In the genomic region with DNA sequence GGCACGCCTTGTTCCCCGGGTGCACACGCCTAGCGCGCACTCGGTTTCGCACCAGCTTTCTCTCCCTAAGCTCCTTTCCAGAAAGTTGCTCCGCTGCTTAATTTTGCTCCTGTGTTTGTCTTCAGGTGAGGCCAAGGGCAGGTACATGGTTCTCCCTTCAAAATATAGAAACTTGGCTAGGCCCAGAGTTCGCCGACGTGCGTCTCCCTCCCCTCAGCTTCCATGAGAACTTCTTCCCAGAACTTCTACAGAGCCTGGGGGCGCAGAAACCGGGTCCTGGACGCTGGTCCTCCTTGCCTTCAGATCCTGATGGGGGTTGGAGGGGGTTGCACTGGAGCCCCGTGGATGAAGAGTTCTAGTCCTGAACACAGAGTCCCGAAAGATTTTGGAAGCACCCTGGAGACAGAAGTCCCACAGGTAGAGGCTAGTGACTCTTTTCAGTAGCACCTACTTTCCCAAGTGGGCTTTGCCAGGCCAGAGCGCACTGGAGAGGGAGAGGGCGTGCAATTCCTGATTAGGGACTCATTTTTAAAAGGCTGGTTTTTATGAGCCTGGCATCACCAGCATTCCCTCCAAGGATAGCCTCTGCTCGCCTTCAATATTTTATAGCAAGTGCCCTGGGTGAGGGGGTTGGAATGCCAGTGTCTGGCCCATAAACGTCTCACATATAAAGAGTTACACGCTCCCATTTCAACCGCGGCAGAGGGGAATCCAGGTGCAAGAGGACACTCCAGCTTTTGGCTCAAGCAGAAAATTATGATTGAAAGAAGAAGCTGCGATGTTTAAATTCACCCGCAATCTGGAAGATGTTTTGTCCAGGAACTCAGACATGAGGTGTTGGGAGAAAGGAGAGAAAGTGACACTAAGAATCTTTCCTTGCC, we compare ENCODE assay signal across 15 cellular contexts.
"Had no signal": no experiment of that assay in that cellular context is flagged by ENCODE, and none has a peak within 500 bp of the region (broad histone marks: within the 10 kb centered on the region; RNA-seq: fewer than 3 reads in every experiment).

No MANE protein-coding gene starts in this region.

- H3K36me3 ChIP-seq: adrenal gland, cardiac muscle cell, pancreas, sigmoid colon had no signal

- FAIRE-seq: pancreas had no signal

- H3K4me3 ChIP-seq: adrenal gland, cardiac muscle cell, dorsolateral prefrontal cortex, lung, pancreas, sigmoid colon had no signal

- H3K27ac ChIP-seq: adrenal gland, cardiac muscle cell, dorsolateral prefrontal cortex, foreskin keratinocyte, pancreas, sigmoid colon had no signal

- DNase-seq: activated effector memory CD4-positive, alpha-beta T cell treated with anti-CD3 and anti-CD28 coated beads, Interleukin-2, amount 50 U/mL, for 16 hours; activated T-cell treated with anti-CD3 and anti-CD28 coated beads, Interleukin-2, amount 50 U/mL, for 1 hour; adrenal gland; dorsolateral prefrontal cortex; foreskin keratinocyte; glutamatergic neuron; left colon; pancreas; sigmoid colon; stimulated activated CD4-positive, alpha-beta T cell treated with anti-CD3 and anti-CD28 coated beads, Interleukin-1b, Interleukin-23, amount 100 ng/mL, for 48 hours; stimulated activated naive CD8-positive, alpha-beta T cell treated with anti-CD3 and anti-CD28 coated beads, Interleukin-15, amount 100 ng/mL, for 72 hours; SW 1271; T-helper 9 cell had no signal

- H3K9me3 ChIP-seq: adrenal gland, pancreas, sigmoid colon had no signal
